In the genomic region with DNA sequence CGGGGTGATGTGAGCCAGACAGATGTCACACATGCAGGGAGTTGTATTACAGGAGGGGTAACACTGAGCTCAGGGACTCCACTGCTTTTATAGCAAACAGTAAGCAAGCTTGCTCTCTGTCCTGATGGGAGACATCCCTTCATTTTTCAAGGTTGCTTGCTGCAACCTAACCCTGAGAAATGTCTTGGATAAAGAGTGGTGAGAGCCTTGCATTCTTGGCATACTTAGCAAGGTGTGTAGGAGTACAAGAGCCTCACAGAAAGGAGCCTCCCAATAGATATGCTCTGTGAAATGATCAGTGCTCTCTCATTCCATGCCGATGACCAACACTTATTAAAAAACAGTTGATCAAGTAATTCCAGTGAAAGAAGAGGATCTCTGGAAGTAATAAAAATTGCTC, we compare ENCODE assay signal across 33 cellular contexts. TPM values are rescaled to one million over a fixed set of nuclear protein-coding genes. Genes with fewer than 3 reads are reported as not detected.
A peak's percentile ranks its signal among the peaks of the same experiment; 100 is the strongest.
DNase-seq lines count a peak whose midpoint lies in the region; ATAC-seq, FAIRE-seq and TF ChIP-seq lines count a peak whose summit lies in the region.
"Had no signal": no experiment of that assay in that cellular context is flagged by ENCODE, and none has a peak within 500 bp of the region (broad histone marks: within the 10 kb centered on the region; RNA-seq: fewer than 3 reads in every experiment).

No MANE protein-coding gene starts in this region.

- H3K9me3 ChIP-seq in esophagus muscularis mucosa: no peaks in the 10 kb centered on the region
- H3K9me3 ChIP-seq: body of pancreas had no signal

- H3K27me3 ChIP-seq in esophagus muscularis mucosa: no peaks in the 10 kb centered on the region
- H3K27me3 ChIP-seq: body of pancreas, left lung had no signal

- no peak overlapping the region for H3K27ac ChIP-seq in coronary artery
- no peak overlapping the region for H3K27ac ChIP-seq in esophagus muscularis mucosa (replicated peaks in 1 of 4)
- H3K27ac ChIP-seq: body of pancreas, left lung had no signal

- intact Hi-C loops in esophagus muscularis mucosa (cut with DNase I): no loop called here

- 93% methylated on average over 1 of the region's 2 CpGs for WGBS in esophagus muscularis mucosa

- TF ChIP-seq POLR2A in esophagus muscularis mucosa (IDR thresholded peaks at IDR 0.05; ENCODE audit: low read depth): no peak

- peaks cover 0 to 16% (median 0%) of the 10 kb centered on the region in 4 donors for H3K36me3 ChIP-seq in esophagus muscularis mucosa

- FAIRE-seq in HTR-8/SVneo (lab: Jason Lieb, UNC): peak; percentile 64
- FAIRE-seq: frontal cortex, GM12892 had no signal

- TF ChIP-seq EP300 in esophagus muscularis mucosa (IDR thresholded peaks at IDR 0.05): no peak

- H3K4me1 ChIP-seq in esophagus muscularis mucosa: no peaks in the 10 kb centered on the region
- H3K4me1 ChIP-seq: body of pancreas, left lung had no signal

- H3K4me3 ChIP-seq in AG10803 (ENCODE audit: low read length): no peak overlapping the region
- H3K4me3 ChIP-seq in coronary artery: no peak overlapping the region
- H3K4me3 ChIP-seq in esophagus muscularis mucosa: no peak overlapping the region
- H3K4me3 ChIP-seq: body of pancreas, left lung had no signal

- DNase-seq in AG10803 (ENCODE audit: low read depth) (peak; percentile 57), HTR-8/SVneo (ENCODE audit: insufficient read length, low spot score) (peak; percentile 33), astrocyte of the hippocampus (ENCODE audit: low read depth, low spot score) (peak; percentile 11), iris pigment epithelial cell (ENCODE audit: low read depth) (peak; percentile 31), coronary artery (ENCODE audit: low spot score) (no peak), SKM-1 treated with dmso at 0.1 percent for 144 hours (lab: John Stamatoyannopoulos, UW; ENCODE audit: unreplicated experiment) (no peak), esophagus muscularis mucosa (ENCODE audit: extremely low spot score) (no peak)
- DNase-seq: 8988T; activated CD4-positive, alpha-beta T cell treated with anti-CD3 and anti-CD28 coated beads, Interleukin-2, amount 10 ng/mL, durations not matched to agents 7 days and 5 days; activated naive CD8-positive, alpha-beta T cell treated with anti-CD3 and anti-CD28 coated beads, Interleukin-2, amount 50 U/mL, for 24 hours; activated T-cell treated with anti-CD3 and anti-CD28 coated beads, Interleukin-2, amount 50 U/mL, for 4 hours; body of pancreas; CD4-positive, CD25-positive, alpha-beta regulatory T cell; effector memory CD4-positive, alpha-beta T cell; H7; immature natural killer cell; left lung; naive B cell; NCI-H1092; NCI-H187; NCI-H2171; NCI-H510A treated with DMSO at 0.1 percent for 48 hours; SHP77; stimulated activated CD4-positive, alpha-beta T cell treated with anti-CD3 and anti-CD28 coated beads, Interleukin-4, amount 100 ng/mL, for 4 hours; stimulated activated naive B cell treated with anti-CD40 and anti-IgM and Interleukin-4, amounts not matched to agents 10 μg/mL and 1 μg/mL and 100 μg/mL, for 72 hours; SW 1271; T-helper 9 cell had no signal

- no peak for ATAC-seq in HG02798 (IDR thresholded peaks at IDR 0.05; ENCODE audit: poor library complexity, unreplicated experiment)
- ATAC-seq: activated naive CD8-positive, alpha-beta T cell treated with anti-CD3 and anti-CD28 coated beads, Interleukin-2, amount 50 U/mL, for 24 hours; activated T-cell treated with anti-CD3 and anti-CD28 coated beads, Interleukin-2, amount 50 U/mL, for 4 hours; body of pancreas; left lung; sciatic nerve; stimulated activated naive B cell treated with anti-CD40 and anti-IgM and Interleukin-4, amounts not matched to agents 10 μg/mL and 1 μg/mL and 100 μg/mL, for 72 hours; WTC11 had no signal

- TF ChIP-seq CTCF in AG10803 (conservative IDR thresholded peaks at IDR 0.05; ENCODE audit: low read length) (no peak), coronary artery (IDR thresholded peaks at IDR 0.05) (no peak), esophagus muscularis mucosa (IDR thresholded peaks at IDR 0.05) (no peak)

RNA-seq across cellular contexts. Expression of a gene that starts 8.1 kb away (rescaled TPM):
- total RNA-seq in esophagus muscularis mucosa: under 1 TPM in 1 of 4 donors, not detected in 3; 0.83 TPM
- total RNA-seq: activated CD4-positive, alpha-beta T cell treated with anti-CD3 and anti-CD28 coated beads, Interleukin-2, amount 10 ng/mL, durations not matched to agents 7 days and 5 days; activated T-cell treated with anti-CD3 and anti-CD28 coated beads, Interleukin-2, amount 50 U/mL, for 4 hours; body of pancreas; CD4-positive, CD25-positive, alpha-beta regulatory T cell; frontal cortex; H7; WTC11 had no signal

RNA-seq across cellular contexts. Expression of a gene that starts 8.2 kb away (rescaled TPM):
- 10 to 100 TPM; 22.6 to 41.4 (median 33.8) TPM for total RNA-seq in esophagus muscularis mucosa

RNA-seq across cellular contexts. Expression of a gene that starts 30.4 kb away (rescaled TPM):
- total RNA-seq in esophagus muscularis mucosa: 10 to 100 TPM in 2 of 4 donors, 1 to 10 TPM in 2; 5.3 to 11.3 (median 9.6) TPM

RNA-seq across cellular contexts. Expression of a gene that starts 38.9 kb away (rescaled TPM):
- total RNA-seq in esophagus muscularis mucosa: 100 to 1,000 TPM in 3 of 4 donors, 10 to 100 TPM in 1; 86.9 to 121 (median 113) TPM

RNA-seq across cellular contexts. Expression of a gene that starts 59.8 kb away (rescaled TPM):
- 1 to 10 TPM; 1.1 to 3.3 (median 2.6) TPM for total RNA-seq in esophagus muscularis mucosa
- total RNA-seq: activated T-cell treated with anti-CD3 and anti-CD28 coated beads, Interleukin-2, amount 50 U/mL, for 4 hours; body of pancreas; CD4-positive, CD25-positive, alpha-beta regulatory T cell; Daoy had no signal

Comparison
In these comparisons a context has a peak if more than half of its experiments do, and no peak if none do; other contexts are left out.
1. DNase-seq: peak in AG10803 (single experiment), HTR-8/SVneo (single experiment), astrocyte of the hippocampus (single experiment) and iris pigment epithelial cell (single experiment); none in coronary artery (single experiment), SKM-1 treated with dmso at 0.1 percent for 144 hours (single experiment) and esophagus muscularis mucosa (single experiment).